Comparison of ENCODE assay signal across 7 cellular contexts in the genomic region with DNA sequence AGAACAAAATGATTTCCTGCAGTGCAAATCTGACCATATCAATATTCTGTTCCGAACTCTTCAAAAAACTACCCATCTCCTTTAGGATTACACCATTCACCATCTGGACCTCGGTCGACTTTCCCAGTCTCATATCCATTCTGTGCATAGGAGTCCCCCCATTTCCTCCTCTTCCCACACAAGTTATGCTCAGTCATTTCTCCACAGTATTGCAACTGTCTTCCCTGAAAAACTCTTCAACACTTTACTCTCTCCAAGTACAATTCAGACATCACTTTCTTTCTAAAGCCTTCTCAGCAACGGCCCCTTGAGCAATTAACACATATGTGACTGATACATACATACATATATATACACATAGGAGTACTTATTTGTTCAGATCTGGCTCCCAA. TPM values are rescaled to one million over a fixed set of nuclear protein-coding genes. Genes with fewer than 3 reads are reported as not detected.
DNase-seq lines count a peak whose midpoint lies in the region; ATAC-seq, FAIRE-seq and TF ChIP-seq lines count a peak whose summit lies in the region.
"Had no signal": no experiment of that assay in that cellular context is flagged by ENCODE, and none has a peak within 500 bp of the region (broad histone marks: within the 10 kb centered on the region; RNA-seq: fewer than 3 reads in every experiment).

No MANE protein-coding gene starts in this region.

- H3K27ac Mint-ChIP-seq in naive thymus-derived CD4-positive, alpha-beta T cell: no peak overlapping the region
- no peak overlapping the region for H3K27ac Mint-ChIP-seq in T-helper 17 cell

- no TSS peak for BruUV-seq in K562 (replicated peaks; lab: Mats Ljungman, UMichigan)

- H3K4me1 ChIP-seq in DND-41 (ENCODE audit: insufficient read depth, low read length): peaks cover 31% of the 10 kb centered on the region
- H3K4me1 ChIP-seq in K562 (replicated peaks in 1 of 2; ENCODE audit: control insufficient read depth in 2 of 2, insufficient read depth in 2 of 2, low read length in 2 of 2): peaks cover 7 to 9% of the 10 kb centered on the region in 2 experiments; a peak in 3 of 5 replicates
- peaks cover 8 to 11% of the 10 kb centered on the region in 2 donors for H3K4me1 ChIP-seq in naive thymus-derived CD4-positive, alpha-beta T cell (ENCODE audit: control insufficient read depth in 2 of 2, insufficient read depth in 2 of 2, low read length in 2 of 2)

- in situ Hi-C loops in K562 (cut with MboI): no loop called here

- DNase-seq in DND-41: no peak
- DNase-seq in K562 (ENCODE audit: extremely low read depth in 1 of 4, low spot score in 3 of 4): no peak
- DNase-seq in naive thymus-derived CD4-positive, alpha-beta T cell: peak in 2 of 9 donors; percentile 7 to 11
- no peak for DNase-seq in T-helper 17 cell
- DNase-seq in GF-D8 (lab: John Stamatoyannopoulos, UW): no peak

- H3K27me3 ChIP-seq in DND-41 (ENCODE audit: insufficient read depth, low read length, poor library complexity) (no peaks in the 10 kb centered on the region), K562 (ENCODE audit: control insufficient read depth in 2 of 2, insufficient read depth in 2 of 2, low read length in 2 of 2) (no peaks in the 10 kb centered on the region)
- H3K27me3 ChIP-seq in naive thymus-derived CD4-positive, alpha-beta T cell (ENCODE audit: control insufficient read depth in 2 of 2, insufficient read depth in 2 of 2, low read length in 2 of 2): no peaks in the 10 kb centered on the region

- H2AFZ ChIP-seq in DND-41 (ENCODE audit: low read depth, low read length) (peak overlapping the region; percentile 82; the same call in 1 of the 2 replicates), K562 (ENCODE audit: low read depth, low read length) (peak overlapping the region; percentile 89)

- peaks cover 18 to 32% (median 24%) of the 10 kb centered on the region in 7 donors for H3K4me1 Mint-ChIP-seq in naive thymus-derived CD4-positive, alpha-beta T cell
- peaks cover 12% of the 10 kb centered on the region for H3K4me1 Mint-ChIP-seq in T-helper 17 cell

- H3K9ac ChIP-seq in DND-41 (ENCODE audit: low read depth, low read length): peak overlapping the region; percentile 80
- H3K9ac ChIP-seq in K562 (ENCODE audit: insufficient read depth in 1 of 2, low read depth in 2 of 2, low read length in 2 of 2): peak overlapping the region in 1 of 2 experiments; percentile 87; a peak in 2 of 4 replicates

- H3K27me3 Mint-ChIP-seq in naive thymus-derived CD4-positive, alpha-beta T cell: no peaks in the 10 kb centered on the region
- H3K27me3 Mint-ChIP-seq in T-helper 17 cell: no peaks in the 10 kb centered on the region

- no peak for FAIRE-seq in K562 (lab: Jason Lieb, UNC)
- FAIRE-seq: TTC549 had no signal

- no peak for TF ChIP-seq EP300 in K562 (IDR thresholded peaks at IDR 0.05; ENCODE audit: low read length)

- H3K4me3 Mint-ChIP-seq in naive thymus-derived CD4-positive, alpha-beta T cell: no peak overlapping the region
- no peak overlapping the region for H3K4me3 Mint-ChIP-seq in T-helper 17 cell

- CTCF ChIA-PET in K562 (lab: Yijun Ruan, JAX; ENCODE audit: low intra/inter-chr PET ratio): no interaction called here
- CTCF ChIA-PET in naive thymus-derived CD4-positive, alpha-beta T cell (lab: Charles Lee): interaction anchor here (1.2 kb wide), 1 partner anchor 18 kb away, joined by 5 read pairs; no protein-coding TSS in a partner anchor

- H3K79me2 ChIP-seq in DND-41 (ENCODE audit: insufficient read depth, low read length) (peaks cover 75% of the 10 kb centered on the region), K562 (ENCODE audit: control insufficient read depth, insufficient read depth, low read length) (peaks cover 69% of the 10 kb centered on the region)

- TF ChIP-seq RAD21 in K562 (CRISPR knock-in tag; conservative IDR thresholded peaks at IDR 0.05 in 1 of 2, IDR thresholded peaks at IDR 0.05 in 1 of 2): no peak

- POLR2A ChIA-PET in K562 (lab: Yijun Ruan, JAX): interaction anchor here (1.0 to 2.8 kb wide), 4 partner anchors 10 to 53 kb away, joined by 3 to 12 read pairs (median 7); a partner anchor contains a TSS
- POLR2A ChIA-PET in naive thymus-derived CD4-positive, alpha-beta T cell (lab: Charles Lee): interaction anchor here (1.3 to 3.5 kb wide), 4 partner anchors 10 to 27 kb away, joined by 4 to 27 read pairs (median 10); a partner anchor contains a TSS

- peaks cover 0 to 1% (median 0%) of the 10 kb centered on the region in 11 donors for H3K9me3 Mint-ChIP-seq in naive thymus-derived CD4-positive, alpha-beta T cell

- H3K9me3 ChIP-seq in DND-41 (ENCODE audit: insufficient read depth, low read length, severe bottlenecking): no peaks in the 10 kb centered on the region
- no peaks in the 10 kb centered on the region for H3K9me3 ChIP-seq in K562 (replicated peaks; ENCODE audit: control insufficient read depth, insufficient read depth, low read depth, low read length)
- no peaks in the 10 kb centered on the region for H3K9me3 ChIP-seq in naive thymus-derived CD4-positive, alpha-beta T cell (ENCODE audit: control insufficient read depth in 2 of 3, low read length in 3 of 3)
- H3K9me3 ChIP-seq in T-helper 17 cell (ENCODE audit: control insufficient read depth, low read length, poor library complexity, severe bottlenecking): no peaks in the 10 kb centered on the region

- ATAC-seq in DND-41 (ENCODE audit: insufficient read depth, low read depth) (no peak), K562 (no peak), GM21717 (IDR thresholded peaks at IDR 0.05; ENCODE audit: unreplicated experiment) (no peak), T-helper 17 cell (no peak)
- no peak for ATAC-seq in naive thymus-derived CD4-positive, alpha-beta T cell

- H3K4me3 ChIP-seq in DND-41 (ENCODE audit: low read depth in 1 of 2, low read length in 2 of 2) (peak overlapping the region; percentile 81 to 89; a peak in 3 of 4 replicates), K562 (peak overlapping the region; percentile 69)
- H3K4me3 ChIP-seq in naive thymus-derived CD4-positive, alpha-beta T cell (ENCODE audit: low read length): peak overlapping the region; percentile 75

- no peak for TF ChIP-seq POLR2A in K562 (conservative IDR thresholded peaks at IDR 0.05)

- H4K20me1 ChIP-seq in DND-41 (ENCODE audit: insufficient read depth, low read length) (no peaks in the 10 kb centered on the region), K562 (replicated peaks; ENCODE audit: control insufficient read depth, insufficient read depth, low read length) (no peaks in the 10 kb centered on the region)

- 25% methylated on average over 4 of the region's 4 CpGs for WGBS in K562 (ENCODE audit: insufficient coverage, low coverage, missing lambda C conversion rate)

- intact Hi-C loops in K562 (cut with micrococcal nuclease): no loop called here
- intact Hi-C loops in naive thymus-derived CD4-positive, alpha-beta T cell (cut with micrococcal nuclease): no loop called here

- no peak for TF ChIP-seq CTCF in DND-41 (IDR thresholded peaks at IDR 0.05; ENCODE audit: borderline replicate concordance, extremely low read depth, low read length, poor library complexity, severe bottlenecking)
- TF ChIP-seq CTCF in K562 (IDR thresholded peaks at IDR 0.05 in 2 of 3, conservative IDR thresholded peaks at IDR 0.05 in 1 of 3; ENCODE audit: insufficient read depth in 2 of 3, low read depth in 1 of 3, low read length in 3 of 3): no peak

- H3K36me3 Mint-ChIP-seq in naive thymus-derived CD4-positive, alpha-beta T cell: peaks cover 0 to 6% (median 0%) of the 10 kb centered on the region in 5 donors
- H3K36me3 Mint-ChIP-seq in T-helper 17 cell (ENCODE audit: low read depth): no peaks in the 10 kb centered on the region

- peaks cover 4% of the 10 kb centered on the region for H3K9me1 ChIP-seq in K562 (ENCODE audit: control insufficient read depth, insufficient read depth, low read length)

- H3K27ac ChIP-seq in DND-41 (ENCODE audit: low read length): peak overlapping the region; percentile 83; the same call in 1 of the 2 replicates
- peak overlapping the region; percentile 75 for H3K27ac ChIP-seq in K562 (ENCODE audit: extremely low read depth, low read depth, low read length)
- H3K27ac ChIP-seq in naive thymus-derived CD4-positive, alpha-beta T cell (ENCODE audit: low read depth, low read length): peak overlapping the region; percentile 94

- H3K36me3 ChIP-seq in DND-41 (ENCODE audit: insufficient read depth, low read length) (no peaks in the 10 kb centered on the region), K562 (ENCODE audit: control insufficient read depth, insufficient read depth, low read length) (peaks cover 13% of the 10 kb centered on the region; the same call in 2 of the 3 replicates)
- H3K36me3 ChIP-seq in naive thymus-derived CD4-positive, alpha-beta T cell (ENCODE audit: control insufficient read depth in 2 of 3, insufficient read depth in 3 of 3, low read length in 3 of 3): peaks cover 0 to 7% (median 0%) of the 10 kb centered on the region in 3 experiments

- peak overlapping the region; percentile 91 for H3K4me2 ChIP-seq in DND-41 (ENCODE audit: insufficient read depth, low read length)
- peak overlapping the region; percentile 89 for H3K4me2 ChIP-seq in K562 (ENCODE audit: insufficient read depth, low read length)

RNA-seq across cellular contexts. Expression of a gene that starts 0.8 kb away (rescaled TPM):
- total RNA-seq in K562 (2011; cell fraction: chromatin; rRNA removed; ENCODE audit: low replicate concordance): 9.0 and 26.0 TPM in 2 replicates
- total RNA-seq in K562 (2011; cell fraction: nucleolus; rRNA removed): 4.8 and 7.8 TPM in 2 replicates
- 14.2 and 26.4 TPM in 2 replicates for total RNA-seq in K562 (2011; cell fraction: nucleoplasm; rRNA removed)
- total RNA-seq in K562 (2014; rRNA removed) (3.4 and 4.3 TPM in 2 replicates), K562 (2014; rRNA removed; fragmentation: Illumina TruSeq; extraction: Trizol) (4.3 and 5.4 TPM in 2 replicates), K562 (2015; rRNA removed; fragmentation: Illumina TruSeq; extraction: Trizol) (3.5 and 3.9 TPM in 2 replicates), K562 (2021) (7.4 and 9.1 TPM in 2 replicates), T-helper 17 cell (1 to 10 TPM; 6.9 to 7.2 TPM)
- polyA plus RNA-seq in K562 (2011; rRNA removed) (20.7 and 21.4 TPM in 2 replicates), K562 (2014; fragmentation: Illumina TruSeq; extraction: Trizol) (10.0 and 11.4 TPM in 2 replicates), K562 (2014; fragmentation: Nextera tagmentation; extraction: Ambion mirVana) (1 to 10 TPM; 2.4 to 5.0 TPM), K562 (2014; rRNA removed) (9.4 and 10.3 TPM in 2 replicates)
- polyA plus RNA-seq in K562 (2011; cell fraction: cytosol; rRNA removed): 5.5 and 9.9 TPM in 2 replicates
- 21.9 and 38.1 TPM in 2 replicates for polyA plus RNA-seq in K562 (2011; cell fraction: nucleus; rRNA removed)
- 5.8 and 9.5 TPM in 2 replicates for polyA plus RNA-seq in K562 (2012)
- polyA minus RNA-seq in K562 (2011; rRNA and poly(A)+ RNA removed): 12.0 and 12.8 TPM in 2 replicates
- 5.7 and 6.9 TPM in 2 replicates for polyA minus RNA-seq in K562 (2011; cell fraction: cytosol; rRNA and poly(A)+ RNA removed)
- 4.0 and 9.6 TPM in 2 replicates for polyA minus RNA-seq in K562 (2011; cell fraction: nucleus; rRNA and poly(A)+ RNA removed)
- 10 to 100 TPM in 2 of 5 experiments, 1 to 10 TPM in 3; 4.6 to 11.0 (median 8.6) TPM for total RNA-seq in naive thymus-derived CD4-positive, alpha-beta T cell
- polyA plus RNA-seq in naive thymus-derived CD4-positive, alpha-beta T cell: 1 to 10 TPM; 1.1 to 1.2 TPM

RNA-seq across cellular contexts. Expression of a gene that starts 10.3 kb away (rescaled TPM):
- total RNA-seq in K562 (2011; cell fraction: chromatin; rRNA removed; ENCODE audit: low replicate concordance): 103 and 147 TPM in 2 replicates
- 25.3 and 30.7 TPM in 2 replicates for total RNA-seq in K562 (2011; cell fraction: nucleolus; rRNA removed)
- 45.7 and 53.1 TPM in 2 replicates for total RNA-seq in K562 (2011; cell fraction: nucleoplasm; rRNA removed)
- total RNA-seq in K562 (2014; rRNA removed): 5.1 and 6.8 TPM in 2 replicates
- 15.7 and 16.3 TPM in 2 replicates for total RNA-seq in K562 (2014; rRNA removed; fragmentation: Illumina TruSeq; extraction: Trizol)
- 14.1 and 16.5 TPM in 2 replicates for total RNA-seq in K562 (2015; rRNA removed; fragmentation: Illumina TruSeq; extraction: Trizol)
- total RNA-seq in K562 (2021): 12.6 and 15.3 TPM in 2 replicates
- polyA plus RNA-seq in K562 (2011; rRNA removed): 21.0 and 22.7 TPM in 2 replicates
- polyA plus RNA-seq in K562 (2011; cell fraction: cytosol; rRNA removed): 4.0 and 8.5 TPM in 2 replicates
- polyA plus RNA-seq in K562 (2011; cell fraction: nucleus; rRNA removed): 19.9 and 21.0 TPM in 2 replicates
- 7.6 and 8.2 TPM in 2 replicates for polyA plus RNA-seq in K562 (2012)
- 9.6 and 13.1 TPM in 2 replicates for polyA plus RNA-seq in K562 (2014; fragmentation: Illumina TruSeq; extraction: Trizol)
- polyA plus RNA-seq in K562 (2014; fragmentation: Nextera tagmentation; extraction: Ambion mirVana): 1 to 10 TPM; 1.5 to 2.2 TPM
- polyA plus RNA-seq in K562 (2014; rRNA removed): 7.7 and 9.8 TPM in 2 replicates
- polyA minus RNA-seq in K562 (2011; rRNA and poly(A)+ RNA removed): 30.5 and 41.7 TPM in 2 replicates
- polyA minus RNA-seq in K562 (2011; cell fraction: cytosol; rRNA and poly(A)+ RNA removed): 6.6 and 11.8 TPM in 2 replicates
- 24.9 and 52.1 TPM in 2 replicates for polyA minus RNA-seq in K562 (2011; cell fraction: nucleus; rRNA and poly(A)+ RNA removed)
- total RNA-seq in naive thymus-derived CD4-positive, alpha-beta T cell: 10 to 100 TPM; 33.8 to 45.7 (median 45.0) TPM
- polyA plus RNA-seq in naive thymus-derived CD4-positive, alpha-beta T cell: 10 to 100 TPM; 25.5 to 28.5 TPM
- 10 to 100 TPM; 33.8 to 36.7 TPM for total RNA-seq in T-helper 17 cell

RNA-seq across cellular contexts. Expression of a gene that starts 17.4 kb away (rescaled TPM):
- total RNA-seq in K562 (2011; cell fraction: chromatin; rRNA removed; ENCODE audit: low replicate concordance): 3.2 and 10.1 TPM in 2 replicates
- total RNA-seq in K562 (2011; cell fraction: nucleolus; rRNA removed): 2.7 and 3.4 TPM in 2 replicates
- 5.5 and 6.9 TPM in 2 replicates for total RNA-seq in K562 (2011; cell fraction: nucleoplasm; rRNA removed)
- total RNA-seq in K562 (2014; rRNA removed) (3.1 and 3.7 TPM in 2 replicates), K562 (2014; rRNA removed; fragmentation: Illumina TruSeq; extraction: Trizol) (6.7 and 8.0 TPM in 2 replicates), K562 (2015; rRNA removed; fragmentation: Illumina TruSeq; extraction: Trizol) (6.1 and 7.2 TPM in 2 replicates), K562 (2021) (5.0 and 5.3 TPM in 2 replicates), T-helper 17 cell (1 to 10 TPM; 3.7 to 4.7 TPM)
- polyA plus RNA-seq in K562 (2011; rRNA removed) (6.4 and 6.9 TPM in 2 replicates), K562 (2014; fragmentation: Illumina TruSeq; extraction: Trizol) (4.9 and 6.3 TPM in 2 replicates), K562 (2014; fragmentation: Nextera tagmentation; extraction: Ambion mirVana) (1 to 10 TPM; 1.4 to 4.8 TPM), K562 (2014; rRNA removed) (3.9 and 4.5 TPM in 2 replicates)
- polyA plus RNA-seq in K562 (2011; cell fraction: cytosol; rRNA removed): 1.2 and 3.0 TPM in 2 replicates
- polyA plus RNA-seq in K562 (2011; cell fraction: nucleus; rRNA removed): 1.8 and 3.2 TPM in 2 replicates
- polyA plus RNA-seq in K562 (2012): 3.8 and 4.5 TPM in 2 replicates
- 9.6 and 11.8 TPM in 2 replicates for polyA minus RNA-seq in K562 (2011; rRNA and poly(A)+ RNA removed)
- polyA minus RNA-seq in K562 (2011; cell fraction: cytosol; rRNA and poly(A)+ RNA removed): 2.6 and 2.7 TPM in 2 replicates
- polyA minus RNA-seq in K562 (2011; cell fraction: nucleus; rRNA and poly(A)+ RNA removed): 6.3 and 12.1 TPM in 2 replicates
- total RNA-seq in naive thymus-derived CD4-positive, alpha-beta T cell: 10 to 100 TPM in 3 of 5 experiments, 1 to 10 TPM in 2; 3.7 to 17.8 (median 14.4) TPM
- 1 to 10 TPM; 2.0 to 2.8 TPM for polyA plus RNA-seq in naive thymus-derived CD4-positive, alpha-beta T cell

RNA-seq across cellular contexts. Expression of a gene that starts 25.4 kb away (rescaled TPM):
- total RNA-seq in K562 (2011; cell fraction: chromatin; rRNA removed; ENCODE audit: low replicate concordance): 62.5 and 108 TPM in 2 replicates
- 25.3 and 30.5 TPM in 2 replicates for total RNA-seq in K562 (2011; cell fraction: nucleolus; rRNA removed)
- 43.0 and 50.8 TPM in 2 replicates for total RNA-seq in K562 (2011; cell fraction: nucleoplasm; rRNA removed)
- 18.6 and 18.7 TPM in 2 replicates for total RNA-seq in K562 (2014; rRNA removed)
- 23.2 and 28.1 TPM in 2 replicates for total RNA-seq in K562 (2014; rRNA removed; fragmentation: Illumina TruSeq; extraction: Trizol)
- 25.8 and 28.1 TPM in 2 replicates for total RNA-seq in K562 (2015; rRNA removed; fragmentation: Illumina TruSeq; extraction: Trizol)
- 25.0 and 26.6 TPM in 2 replicates for total RNA-seq in K562 (2021)
- polyA plus RNA-seq in K562 (2011; rRNA removed): 29.5 and 35.4 TPM in 2 replicates
- 12.1 and 18.0 TPM in 2 replicates for polyA plus RNA-seq in K562 (2011; cell fraction: cytosol; rRNA removed)
- polyA plus RNA-seq in K562 (2011; cell fraction: nucleus; rRNA removed): 26.4 and 27.3 TPM in 2 replicates
- polyA plus RNA-seq in K562 (2012): 9.3 and 10.8 TPM in 2 replicates
- polyA plus RNA-seq in K562 (2014; fragmentation: Illumina TruSeq; extraction: Trizol): 15.4 and 15.7 TPM in 2 replicates
- polyA plus RNA-seq in K562 (2014; fragmentation: Nextera tagmentation; extraction: Ambion mirVana): 1 to 10 TPM; 5.6 to 8.6 TPM
- 12.8 and 13.9 TPM in 2 replicates for polyA plus RNA-seq in K562 (2014; rRNA removed)
- 119 and 133 TPM in 2 replicates for polyA minus RNA-seq in K562 (2011; rRNA and poly(A)+ RNA removed)
- 29.8 and 40.5 TPM in 2 replicates for polyA minus RNA-seq in K562 (2011; cell fraction: cytosol; rRNA and poly(A)+ RNA removed)
- 24.6 and 46.4 TPM in 2 replicates for polyA minus RNA-seq in K562 (2011; cell fraction: nucleus; rRNA and poly(A)+ RNA removed)
- 10 to 100 TPM; 52.3 to 66.4 (median 57.0) TPM for total RNA-seq in naive thymus-derived CD4-positive, alpha-beta T cell
- polyA plus RNA-seq in naive thymus-derived CD4-positive, alpha-beta T cell: 10 to 100 TPM; 18.7 to 25.3 TPM
- total RNA-seq in T-helper 17 cell: 10 to 100 TPM; 51.5 to 69.6 TPM
